Comparison of ENCODE assay signal across 28 cellular contexts in the genomic region with DNA sequence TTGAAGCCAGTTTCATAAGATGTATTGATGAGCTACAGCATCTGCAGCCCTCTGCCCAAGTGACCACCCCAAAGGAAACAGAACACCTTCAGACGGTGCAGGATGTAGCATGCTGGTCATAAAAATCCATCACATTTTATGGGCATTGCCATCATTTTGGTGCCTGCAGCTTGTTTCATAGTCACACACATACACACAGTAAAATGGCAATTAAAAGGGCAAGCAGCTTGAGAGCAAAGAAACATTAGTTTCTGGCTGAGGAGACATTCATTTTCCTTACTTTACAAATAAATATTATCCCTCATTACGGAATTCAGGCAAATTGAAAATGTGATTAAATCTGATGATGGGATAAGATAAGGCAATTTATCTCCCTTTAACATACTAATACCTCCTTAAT.
"Had no signal": no experiment of that assay in that cellular context is flagged by ENCODE, and none has a peak within 500 bp of the region (broad histone marks: within the 10 kb centered on the region; RNA-seq: fewer than 3 reads in every experiment).

No MANE protein-coding gene starts in this region.

- H3K27me3 ChIP-seq: MG63 had no signal

- H3K9me3 ChIP-seq: MG63 had no signal

- DNase-seq: Karpas-422, Kasumi-1, MG63, MM.1S, MV-4-11, NCI-H1048, NCI-H1092, NCI-H1092 treated with DMSO at 0.1 percent for 48 hours, NCI-H1105, NCI-H1436, NCI-H1436 treated with DMSO at 0.1 percent for 48 hours, NCI-H1694, NCI-H1694 treated with DMSO at 0.1 percent for 48 hours, NCI-H187, NCI-H187 treated with DMSO at 0.1 percent for 48 hours, NCI-H2029, NCI-H2029 treated with DMSO at 0.1 percent for 48 hours, NCI-H2081 treated with DMSO at 0.1 percent for 48 hours, NCI-H2107, NCI-H2171, NCI-H2171 treated with DMSO at 0.1 percent for 48 hours, NCI-H226, NCI-H345, NCI-H446, NCI-H446 treated with DMSO at 0.1 percent for 48 hours, NCI-H510A, NCI-H510A treated with DMSO at 0.1 percent for 48 hours, NCI-H524 had no signal

- H3K36me3 ChIP-seq: MG63 had no signal

- H3K4me3 ChIP-seq: MG63 had no signal
